In the genomic region with DNA sequence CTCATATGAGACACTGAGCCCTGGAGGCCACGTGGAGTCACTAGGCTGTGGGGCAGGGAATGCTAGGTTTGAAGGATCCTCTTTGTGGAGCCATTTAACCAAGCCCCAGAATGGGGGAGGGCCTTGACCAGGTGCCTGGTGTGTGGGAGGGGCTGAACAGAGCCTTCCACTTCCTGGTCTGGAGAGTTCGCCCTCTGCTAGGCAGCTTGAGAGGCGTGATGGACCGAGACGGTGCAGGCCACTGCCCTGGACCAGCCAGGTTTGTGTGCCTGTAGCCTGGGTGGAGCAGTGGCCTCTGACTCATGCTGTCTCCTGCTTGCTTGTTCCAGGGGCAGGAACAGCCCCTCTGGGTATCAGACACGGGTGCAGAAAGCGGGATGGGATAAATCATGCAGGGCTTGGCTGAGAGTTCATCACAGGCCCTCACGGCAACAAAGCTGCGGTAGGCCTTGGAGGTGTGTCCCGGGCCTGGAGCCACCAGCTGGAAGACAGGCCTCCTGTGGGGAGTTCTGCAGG, we compare ENCODE assay signal across 1 cellular context.
TF ChIP-seq lines count a peak whose summit lies in the region.

No MANE protein-coding gene starts in this region.

TF ChIP-seq in K562, 482 proteins besides CTCF, POLR2A, EP300 and RAD21 (continued from another document):
- TF ChIP-seq CCNT2 (IDR thresholded peaks at IDR 0.05; ENCODE audit: borderline replicate concordance, extremely low read depth, insufficient read length, low read depth, low read length) = no peak
- TF ChIP-seq, protein P1, sequence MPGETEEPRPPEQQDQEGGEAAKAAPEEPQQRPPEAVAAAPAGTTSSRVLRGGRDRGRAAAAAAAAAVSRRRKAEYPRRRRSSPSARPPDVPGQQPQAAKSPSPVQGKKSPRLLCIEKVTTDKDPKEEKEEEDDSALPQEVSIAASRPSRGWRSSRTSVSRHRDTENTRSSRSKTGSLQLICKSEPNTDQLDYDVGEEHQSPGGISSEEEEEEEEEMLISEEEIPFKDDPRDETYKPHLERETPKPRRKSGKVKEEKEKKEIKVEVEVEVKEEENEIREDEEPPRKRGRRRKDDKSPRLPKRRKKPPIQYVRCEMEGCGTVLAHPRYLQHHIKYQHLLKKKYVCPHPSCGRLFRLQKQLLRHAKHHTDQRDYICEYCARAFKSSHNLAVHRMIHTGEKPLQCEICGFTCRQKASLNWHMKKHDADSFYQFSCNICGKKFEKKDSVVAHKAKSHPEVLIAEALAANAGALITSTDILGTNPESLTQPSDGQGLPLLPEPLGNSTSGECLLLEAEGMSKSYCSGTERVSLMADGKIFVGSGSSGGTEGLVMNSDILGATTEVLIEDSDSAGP (CRISPR knock-in tag; IDR thresholded peaks at IDR 0.05) = no peak
- TF ChIP-seq, protein P2, sequence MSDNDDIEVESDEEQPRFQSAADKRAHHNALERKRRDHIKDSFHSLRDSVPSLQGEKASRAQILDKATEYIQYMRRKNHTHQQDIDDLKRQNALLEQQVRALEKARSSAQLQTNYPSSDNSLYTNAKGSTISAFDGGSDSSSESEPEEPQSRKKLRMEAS (CRISPR knock-in tag; IDR thresholded peaks at IDR 0.05) = peak; percentile 68; the same call in 1 of the 2 replicates
TF ChIP-seq in K562: peak in this region for 39.
